ENCODE assay signal across 1 cellular context in genomic region chr3:179093807-179094206, GRCh38.
TF ChIP-seq lines count a peak whose summit lies in the region.

No MANE protein-coding gene starts in this region.

TF ChIP-seq in IMR-90, 13 proteins besides CTCF, POLR2A, EP300 and RAD21 (continued from another document):
- TF ChIP-seq MAZ (IDR thresholded peaks at IDR 0.05; ENCODE audit: borderline replicate concordance, low read depth, low read length): no peak
- no peak for TF ChIP-seq NFE2L2 (IDR thresholded peaks at IDR 0.05; ENCODE audit: low read depth, low read length)
- TF ChIP-seq RCOR1 (IDR thresholded peaks at IDR 0.05; ENCODE audit: insufficient replicate concordance, low read length): no peak
- no peak for TF ChIP-seq CEBPB (IDR thresholded peaks at IDR 0.05; ENCODE audit: low read depth, low read length)
- TF ChIP-seq MXI1 (IDR thresholded peaks at IDR 0.05; ENCODE audit: borderline replicate concordance, low read depth, low read length): no peak
TF ChIP-seq in IMR-90: peak in this region for 0.
